ENCODE assay signal across 1 cellular context in the genomic region with DNA sequence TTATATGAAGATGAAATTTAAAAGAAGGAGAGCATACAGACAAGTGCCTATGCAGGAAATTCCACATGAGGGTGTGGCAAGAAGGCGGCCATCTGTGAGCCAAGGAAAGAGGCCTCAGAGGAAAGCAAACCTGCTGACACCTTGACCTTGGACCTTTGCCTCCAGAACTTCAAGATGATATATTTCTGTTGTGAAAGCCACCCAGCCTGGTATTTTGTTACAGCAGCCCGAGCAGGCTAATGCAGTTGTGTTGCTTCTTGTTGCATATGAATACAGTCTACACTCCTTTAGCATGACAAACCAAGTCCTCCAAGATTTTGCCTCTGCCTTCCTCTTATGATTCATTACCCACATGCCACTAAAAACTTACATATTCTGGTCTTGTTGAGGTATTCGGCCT.
TF ChIP-seq lines count a peak whose summit lies in the region.

No MANE protein-coding gene starts in this region.

TF ChIP-seq in GM23338, 12 proteins besides CTCF, POLR2A, EP300 and RAD21 (continued from another document):
- TF ChIP-seq CREB1 (CRISPR knock-in tag; IDR thresholded peaks at IDR 0.05; ENCODE audit: low read depth) (no peak), ZNF114 (CRISPR knock-in tag; IDR thresholded peaks at IDR 0.05) (no peak), ZNF331 (CRISPR knock-in tag; IDR thresholded peaks at IDR 0.05; ENCODE audit: low read depth) (no peak), EZH2phosphoT487 (IDR thresholded peaks at IDR 0.05; ENCODE audit: unreplicated experiment) (no peak), NANOG (IDR thresholded peaks at IDR 0.05; ENCODE audit: borderline replicate concordance) (no peak), EZH2 (IDR thresholded peaks at IDR 0.05; ENCODE audit: low read depth, unreplicated experiment) (no peak)
- TF ChIP-seq, protein P1, sequence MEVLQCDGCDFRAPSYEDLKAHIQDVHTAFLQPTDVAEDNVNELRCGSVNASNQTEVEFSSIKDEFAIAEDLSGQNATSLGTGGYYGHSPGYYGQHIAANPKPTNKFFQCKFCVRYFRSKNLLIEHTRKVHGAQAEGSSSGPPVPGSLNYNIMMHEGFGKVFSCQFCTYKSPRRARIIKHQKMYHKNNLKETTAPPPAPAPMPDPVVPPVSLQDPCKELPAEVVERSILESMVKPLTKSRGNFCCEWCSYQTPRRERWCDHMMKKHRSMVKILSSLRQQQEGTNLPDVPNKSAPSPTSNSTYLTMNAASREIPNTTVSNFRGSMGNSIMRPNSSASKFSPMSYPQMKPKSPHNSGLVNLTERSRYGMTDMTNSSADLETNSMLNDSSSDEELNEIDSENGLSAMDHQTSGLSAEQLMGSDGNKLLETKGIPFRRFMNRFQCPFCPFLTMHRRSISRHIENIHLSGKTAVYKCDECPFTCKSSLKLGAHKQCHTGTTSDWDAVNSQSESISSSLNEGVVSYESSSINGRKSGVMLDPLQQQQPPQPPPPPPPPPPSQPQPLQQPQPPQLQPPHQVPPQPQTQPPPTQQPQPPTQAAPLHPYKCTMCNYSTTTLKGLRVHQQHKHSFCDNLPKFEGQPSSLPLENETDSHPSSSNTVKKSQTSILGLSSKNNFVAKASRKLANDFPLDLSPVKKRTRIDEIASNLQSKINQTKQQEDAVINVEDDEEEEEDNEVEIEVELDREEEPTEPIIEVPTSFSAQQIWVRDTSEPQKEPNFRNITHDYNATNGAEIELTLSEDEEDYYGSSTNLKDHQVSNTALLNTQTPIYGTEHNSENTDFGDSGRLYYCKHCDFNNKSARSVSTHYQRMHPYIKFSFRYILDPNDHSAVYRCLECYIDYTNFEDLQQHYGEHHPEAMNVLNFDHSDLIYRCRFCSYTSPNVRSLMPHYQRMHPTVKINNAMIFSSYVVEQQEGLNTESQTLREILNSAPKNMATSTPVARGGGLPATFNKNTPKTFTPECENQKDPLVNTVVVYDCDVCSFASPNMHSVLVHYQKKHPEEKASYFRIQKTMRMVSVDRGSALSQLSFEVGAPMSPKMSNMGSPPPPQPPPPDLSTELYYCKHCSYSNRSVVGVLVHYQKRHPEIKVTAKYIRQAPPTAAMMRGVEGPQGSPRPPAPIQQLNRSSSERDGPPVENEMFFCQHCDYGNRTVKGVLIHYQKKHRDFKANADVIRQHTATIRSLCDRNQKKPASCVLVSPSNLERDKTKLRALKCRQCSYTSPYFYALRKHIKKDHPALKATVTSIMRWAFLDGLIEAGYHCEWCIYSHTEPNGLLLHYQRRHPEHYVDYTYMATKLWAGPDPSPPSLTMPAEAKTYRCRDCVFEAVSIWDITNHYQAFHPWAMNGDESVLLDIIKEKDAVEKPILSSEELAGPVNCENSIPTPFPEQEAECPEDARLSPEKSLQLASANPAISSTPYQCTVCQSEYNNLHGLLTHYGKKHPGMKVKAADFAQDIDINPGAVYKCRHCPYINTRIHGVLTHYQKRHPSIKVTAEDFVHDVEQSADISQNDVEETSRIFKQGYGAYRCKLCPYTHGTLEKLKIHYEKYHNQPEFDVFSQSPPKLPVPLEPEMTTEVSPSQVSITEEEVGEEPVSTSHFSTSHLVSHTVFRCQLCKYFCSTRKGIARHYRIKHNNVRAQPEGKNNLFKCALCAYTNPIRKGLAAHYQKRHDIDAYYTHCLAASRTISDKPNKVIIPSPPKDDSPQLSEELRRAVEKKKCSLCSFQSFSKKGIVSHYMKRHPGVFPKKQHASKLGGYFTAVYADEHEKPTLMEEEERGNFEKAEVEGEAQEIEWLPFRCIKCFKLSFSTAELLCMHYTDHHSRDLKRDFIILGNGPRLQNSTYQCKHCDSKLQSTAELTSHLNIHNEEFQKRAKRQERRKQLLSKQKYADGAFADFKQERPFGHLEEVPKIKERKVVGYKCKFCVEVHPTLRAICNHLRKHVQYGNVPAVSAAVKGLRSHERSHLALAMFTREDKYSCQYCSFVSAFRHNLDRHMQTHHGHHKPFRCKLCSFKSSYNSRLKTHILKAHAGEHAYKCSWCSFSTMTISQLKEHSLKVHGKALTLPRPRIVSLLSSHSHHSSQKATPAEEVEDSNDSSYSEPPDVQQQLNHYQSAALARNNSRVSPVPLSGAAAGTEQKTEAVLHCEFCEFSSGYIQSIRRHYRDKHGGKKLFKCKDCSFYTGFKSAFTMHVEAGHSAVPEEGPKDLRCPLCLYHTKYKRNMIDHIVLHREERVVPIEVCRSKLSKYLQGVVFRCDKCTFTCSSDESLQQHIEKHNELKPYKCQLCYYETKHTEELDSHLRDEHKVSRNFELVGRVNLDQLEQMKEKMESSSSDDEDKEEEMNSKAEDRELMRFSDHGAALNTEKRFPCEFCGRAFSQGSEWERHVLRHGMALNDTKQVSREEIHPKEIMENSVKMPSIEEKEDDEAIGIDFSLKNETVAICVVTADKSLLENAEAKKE (CRISPR knock-in tag; IDR thresholded peaks at IDR 0.05), result no peak
